9 cellular contexts compared by ENCODE assay signal in the genomic region with DNA sequence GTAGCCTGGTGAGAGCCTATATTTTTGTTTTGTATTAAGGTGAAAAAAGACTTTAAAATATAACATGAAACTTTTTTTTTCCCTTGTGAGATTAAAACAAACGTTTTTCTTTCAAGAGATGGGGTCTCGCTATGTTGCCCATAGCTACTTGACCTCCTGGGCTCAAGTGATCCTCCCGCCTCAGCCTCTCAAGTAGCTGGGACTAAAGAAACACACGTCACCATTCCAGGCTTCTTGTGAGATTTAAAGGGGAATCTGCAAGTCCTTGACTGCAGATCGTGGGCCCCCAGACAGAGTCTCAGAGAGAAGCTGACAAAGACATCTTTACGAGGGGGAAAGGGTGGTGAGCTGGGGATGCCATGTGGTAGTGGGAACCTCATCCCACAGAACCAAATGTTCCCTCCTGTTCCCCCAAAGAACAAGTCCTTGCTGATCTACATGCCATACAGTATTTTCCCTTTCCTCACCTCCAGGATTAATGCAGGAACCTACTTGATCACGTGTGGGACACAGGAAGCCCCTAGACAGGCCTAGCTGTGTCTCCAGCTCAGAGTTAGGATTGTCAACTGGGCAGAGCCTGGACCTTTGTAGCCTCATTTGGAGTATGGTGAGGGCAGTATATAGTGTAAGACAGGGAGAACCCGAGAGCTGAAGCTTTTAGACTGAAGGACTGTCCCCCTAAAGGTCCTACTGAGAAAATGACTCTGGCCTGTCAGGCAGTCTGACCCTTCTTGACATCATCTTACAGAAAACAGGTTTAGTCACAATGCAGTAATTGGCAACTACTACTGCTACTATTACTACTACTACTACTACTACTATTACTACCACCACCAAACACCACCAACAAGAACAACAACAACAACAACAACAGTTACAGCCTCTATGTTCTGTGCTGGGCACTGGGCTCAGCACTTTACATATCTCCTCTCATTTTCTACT. TPM values are rescaled to one million over a fixed set of nuclear protein-coding genes. Genes with fewer than 3 reads are reported as not detected.
DNase-seq lines count a peak whose midpoint lies in the region; ATAC-seq and TF ChIP-seq lines count a peak whose summit lies in the region.
"Had no signal": no experiment of that assay in that cellular context is flagged by ENCODE, and none has a peak within 500 bp of the region (broad histone marks: within the 10 kb centered on the region; RNA-seq: fewer than 3 reads in every experiment).

No MANE protein-coding gene starts in this region.

- H3K27ac Mint-ChIP-seq in stimulated activated naive CD8-positive, alpha-beta T cell treated with anti-CD3 and anti-CD28 coated beads, Interleukin-15, Interleukin-2, amounts not matched to agents 100 ng/mL and 50 ng/mL, for 24 hours = peak overlapping the region; percentile 99

- H3K36me3 Mint-ChIP-seq in stimulated activated naive CD8-positive, alpha-beta T cell treated with anti-CD3 and anti-CD28 coated beads, Interleukin-15, Interleukin-2, amounts not matched to agents 100 ng/mL and 50 ng/mL, for 24 hours (ENCODE audit: low read depth) = peaks cover 71% of the 10 kb centered on the region

- H3K27me3 Mint-ChIP-seq in stimulated activated naive CD8-positive, alpha-beta T cell treated with anti-CD3 and anti-CD28 coated beads, Interleukin-15, Interleukin-2, amounts not matched to agents 100 ng/mL and 50 ng/mL, for 24 hours = no peaks in the 10 kb centered on the region

- H3K36me3 ChIP-seq in adipocyte (ENCODE audit: control insufficient read depth, insufficient read depth, low read length, severe bottlenecking) (no peaks in the 10 kb centered on the region), vagina (no peaks in the 10 kb centered on the region)

- H3K9me3 Mint-ChIP-seq in stimulated activated naive CD8-positive, alpha-beta T cell treated with anti-CD3 and anti-CD28 coated beads, Interleukin-15, Interleukin-2, amounts not matched to agents 100 ng/mL and 50 ng/mL, for 24 hours = no peaks in the 10 kb centered on the region

- H3K4me3 Mint-ChIP-seq in stimulated activated naive CD8-positive, alpha-beta T cell treated with anti-CD3 and anti-CD28 coated beads, Interleukin-15, Interleukin-2, amounts not matched to agents 100 ng/mL and 50 ng/mL, for 24 hours = peak overlapping the region; percentile 96

- peaks cover 81% of the 10 kb centered on the region for H3K4me1 Mint-ChIP-seq in stimulated activated naive CD8-positive, alpha-beta T cell treated with anti-CD3 and anti-CD28 coated beads, Interleukin-15, Interleukin-2, amounts not matched to agents 100 ng/mL and 50 ng/mL, for 24 hours (ENCODE audit: low read depth)

- no peak for TF ChIP-seq POLR2A in vagina (IDR thresholded peaks at IDR 0.05)

- H3K27ac ChIP-seq in vagina = peak overlapping the region; percentile 95

- peak overlapping the region; percentile 63 for H3K9ac ChIP-seq in adipocyte (ENCODE audit: low read length)

- H3K4me3 ChIP-seq in adipocyte (ENCODE audit: low read length) = peak overlapping the region; percentile 69
- H3K4me3 ChIP-seq in vagina = peak overlapping the region; percentile 16 to 31

- TF ChIP-seq CTCF in vagina (IDR thresholded peaks at IDR 0.05) = no peak

- no peak for ATAC-seq in stimulated activated naive CD8-positive, alpha-beta T cell treated with anti-CD3 and anti-CD28 coated beads, Interleukin-15, Interleukin-2, amounts not matched to agents 100 U/mL and 50 U/mL, for 24 hours
- ATAC-seq in HG02981 (IDR thresholded peaks at IDR 0.05; ENCODE audit: unreplicated experiment) (no peak), HG02973 (IDR thresholded peaks at IDR 0.05; ENCODE audit: unreplicated experiment) (no peak)

- DNase-seq in stimulated activated naive CD8-positive, alpha-beta T cell treated with anti-CD3 and anti-CD28 coated beads, Interleukin-15, Interleukin-2, amounts not matched to agents 100 U/mL and 50 U/mL, for 24 hours = no peak
- no peak for DNase-seq in adipocyte (ENCODE audit: low read depth)
- DNase-seq in lung microvascular endothelial cell (ENCODE audit: low read depth in 2 of 2) = peak; percentile 31 to 33
- DNase-seq in vagina (ENCODE audit: extremely low spot score in 2 of 2) = no peak
- no peak for DNase-seq in NCI-H2029 (lab: John Stamatoyannopoulos, UW)

- intact Hi-C loops in vagina (cut with DNase I) = loop anchor here (10.0 kb wide), 1 partner anchor 168 kb away; the partner anchor contains the start of gene HEXIM1

- H3K4me1 ChIP-seq in adipocyte (ENCODE audit: control insufficient read depth, insufficient read depth, low read length) (peaks cover 73% of the 10 kb centered on the region), vagina (peaks cover 83% of the 10 kb centered on the region)

- H3K9me3 ChIP-seq in adipocyte (ENCODE audit: control insufficient read depth, low read length) = no peaks in the 10 kb centered on the region
- no peaks in the 10 kb centered on the region for H3K9me3 ChIP-seq in vagina

- H3K27me3 ChIP-seq in adipocyte (replicated peaks; ENCODE audit: control insufficient read depth, insufficient read depth, low read length) (no peaks in the 10 kb centered on the region), vagina (no peaks in the 10 kb centered on the region)

RNA-seq across cellular contexts. Expression of gene MAP3K14, which starts 4.1 kb away (rescaled TPM):
- 1.1 and 1.8 TPM in 2 replicates for total RNA-seq in lung microvascular endothelial cell
- 9.8 TPM for total RNA-seq in vagina

RNA-seq across cellular contexts. Expression of gene SPATA32, which starts 50.9 kb away (rescaled TPM):
- not detected in 2 replicates for total RNA-seq in lung microvascular endothelial cell
- total RNA-seq in vagina = not detected
- total RNA-seq: mesenteric fat pad had no signal

Comparison
In these comparisons a context has a peak if more than half of its experiments do, and no peak if none do; other contexts are left out.
1. DNase-seq: peak in lung microvascular endothelial cell (2 of 2); none in stimulated activated naive CD8-positive, alpha-beta T cell treated with anti-CD3 and anti-CD28 coated beads, Interleukin-15, Interleukin-2, amounts not matched to agents 100 U/mL and 50 U/mL, for 24 hours (single experiment), adipocyte (single experiment), vagina (0 of 2) and NCI-H2029 (single experiment).